ENCODE assay signal across 7 cellular contexts in genomic region chr5:92930057-92930456, GRCh38.
"Had no signal": no experiment of that assay in that cellular context is flagged by ENCODE, and none has a peak within 500 bp of the region (broad histone marks: within the 10 kb centered on the region; RNA-seq: fewer than 3 reads in every experiment).

No MANE protein-coding gene starts in this region.

- H3K4me2 ChIP-seq: KMS-11 had no signal

- H3K4me3 ChIP-seq: K562 had no signal

- H3K9ac ChIP-seq: KMS-11 had no signal

- FAIRE-seq: HTR-8/SVneo, K562 had no signal

- DNase-seq: IMR-90, KBM-7, KG1 had no signal

- H3K27ac ChIP-seq: HL-60, KMS-11 had no signal

- ATAC-seq: K562 had no signal
